Comparison of ENCODE assay signal across 25 cellular contexts in genomic region chr18:63961430-63961980, GRCh38. TPM values are rescaled to one million over a fixed set of nuclear protein-coding genes. Genes with fewer than 3 reads are reported as not detected.
"Had no signal": no experiment of that assay in that cellular context is flagged by ENCODE, and none has a peak within 500 bp of the region (broad histone marks: within the 10 kb centered on the region; RNA-seq: fewer than 3 reads in every experiment).

No MANE protein-coding gene starts in this region.

- H3K4me1 ChIP-seq: testis, vagina had no signal

- H3K36me3 ChIP-seq: spleen, vagina had no signal

- FAIRE-seq: colon, kidney had no signal

- H3K4me3 ChIP-seq: spleen, testis, vagina had no signal

- ATAC-seq: activated CD8-positive, alpha-beta T cell treated with anti-CD3 and anti-CD28 coated beads for 36 hours; left lobe of liver; stimulated activated memory B cell treated with anti-CD40 and anti-IgM and Interleukin-4, amounts not matched to agents 10 μg/mL and 1 μg/mL and 100 μg/mL, for 72 hours had no signal

- H3K27ac Mint-ChIP-seq: activated CD8-positive, alpha-beta T cell treated with anti-CD3 and anti-CD28 coated beads for 36 hours; activated naive CD4-positive, alpha-beta T cell treated with anti-CD3 and anti-CD28 coated beads, Interleukin-2, amount 10 ng/mL, durations not matched to agents 7 days and 5 days; activated naive CD8-positive, alpha-beta T cell treated with anti-CD3 and anti-CD28 coated beads, Interleukin-2, amount 50 U/mL, for 24 hours; brain; stimulated activated memory B cell treated with anti-CD40 and anti-IgM and Interleukin-4, amounts not matched to agents 10 μg/mL and 1 μg/mL and 100 μg/mL, for 72 hours had no signal

- H3K4me1 Mint-ChIP-seq: activated naive CD4-positive, alpha-beta T cell treated with anti-CD3 and anti-CD28 coated beads, Interleukin-2, amount 10 ng/mL, durations not matched to agents 7 days and 5 days; brain; stimulated activated memory B cell treated with anti-CD40 and anti-IgM and Interleukin-4, amounts not matched to agents 10 μg/mL and 1 μg/mL and 100 μg/mL, for 72 hours had no signal

- H3K27me3 ChIP-seq: spleen, testis, vagina had no signal

- H3K36me3 Mint-ChIP-seq: activated naive CD4-positive, alpha-beta T cell treated with anti-CD3 and anti-CD28 coated beads, Interleukin-2, amount 10 ng/mL, durations not matched to agents 7 days and 5 days; brain; stimulated activated memory B cell treated with anti-CD40 and anti-IgM and Interleukin-4, amounts not matched to agents 10 μg/mL and 1 μg/mL and 100 μg/mL, for 72 hours had no signal

- H3K27ac ChIP-seq: spleen, testis, vagina had no signal

- DNase-seq: activated CD4-positive, alpha-beta T cell treated with anti-CD3 and anti-CD28 coated beads for 48 hours; activated CD4-positive, CD25-positive, alpha-beta regulatory T cell; activated CD8-positive, alpha-beta T cell treated with anti-CD3 and anti-CD28 coated beads for 36 hours; activated effector memory CD4-positive, alpha-beta T cell treated with Interleukin-2 at 50 U/mL for 16 hours; activated naive CD4-positive, alpha-beta T cell treated with anti-CD3 and anti-CD28 coated beads, Interleukin-2, amount 10 ng/mL, durations not matched to agents 7 days and 5 days; activated naive CD8-positive, alpha-beta T cell treated with anti-CD3 and anti-CD28 coated beads, Interleukin-2, amount 50 U/mL, for 24 hours; activated T-cell treated with anti-CD3 and anti-CD28 coated beads, Interleukin-2, amount 50 U/mL, for 1 hour; anterior cingulate cortex; central memory CD4-positive, alpha-beta T cell; foreskin melanocyte; glutamatergic neuron; kidney; occipital lobe; retina; spleen; stimulated activated CD4-positive, alpha-beta T cell treated with anti-CD3 and anti-CD28 coated beads, Interleukin-4, amount 100 ng/mL, for 4 hours; testis had no signal

- H3K9me3 ChIP-seq: spleen, testis, vagina had no signal

- H3K4me3 Mint-ChIP-seq: activated CD8-positive, alpha-beta T cell treated with anti-CD3 and anti-CD28 coated beads for 36 hours; activated naive CD4-positive, alpha-beta T cell treated with anti-CD3 and anti-CD28 coated beads, Interleukin-2, amount 10 ng/mL, durations not matched to agents 7 days and 5 days; activated naive CD8-positive, alpha-beta T cell treated with anti-CD3 and anti-CD28 coated beads, Interleukin-2, amount 50 U/mL, for 24 hours; brain; stimulated activated memory B cell treated with anti-CD40 and anti-IgM and Interleukin-4, amounts not matched to agents 10 μg/mL and 1 μg/mL and 100 μg/mL, for 72 hours had no signal

RNA-seq across cellular contexts. Expression of gene HMSD, which starts 12.4 kb away (rescaled TPM):
- total RNA-seq: mononuclear cell, vagina had no signal
- polyA plus RNA-seq: neural cell had no signal

RNA-seq across cellular contexts. Expression of gene SERPINB10, which starts 53.7 kb away (rescaled TPM):
- total RNA-seq: activated CD8-positive, alpha-beta T cell treated with anti-CD3 and anti-CD28 coated beads for 36 hours; kidney; left lobe of liver; mammary epithelial cell; occipital lobe; testis had no signal
- polyA plus RNA-seq: neural cell had no signal
